9 cellular contexts compared by ENCODE assay signal in the genomic region with DNA sequence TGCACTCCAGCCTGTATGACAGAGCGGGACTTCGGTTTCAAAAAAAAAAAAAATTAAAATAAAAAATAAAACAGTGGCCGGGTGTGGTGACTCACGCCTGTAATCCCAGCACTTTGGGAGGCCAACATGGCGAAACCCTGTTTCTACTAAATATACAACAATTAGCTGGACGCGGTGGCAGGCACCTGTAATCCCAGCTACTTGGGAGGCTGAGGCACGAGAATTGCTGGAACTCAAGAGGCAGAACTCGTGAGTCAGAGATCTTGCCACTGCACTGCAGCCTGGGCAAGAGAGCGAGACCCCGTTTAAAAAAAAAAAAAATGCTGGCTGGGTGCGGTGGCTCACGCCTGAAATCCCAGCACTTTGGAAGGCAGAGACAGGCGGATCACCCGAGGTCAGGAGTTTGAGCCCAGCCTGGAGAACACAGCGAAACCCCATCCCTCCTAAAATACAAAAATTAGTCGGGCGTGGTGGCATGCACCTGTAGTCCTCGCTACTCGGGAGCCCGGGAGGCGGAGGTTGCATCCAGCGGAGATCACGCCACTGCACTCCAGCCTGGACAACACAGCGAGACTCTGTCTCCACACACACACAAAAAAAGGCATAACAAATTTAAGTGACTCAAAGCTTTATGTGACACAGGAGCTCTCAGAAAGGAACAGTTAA. TPM values are rescaled to one million over a fixed set of nuclear protein-coding genes. Genes with fewer than 3 reads are reported as not detected.
A peak's percentile ranks its signal among the peaks of the same experiment; 100 is the strongest.
DNase-seq lines count a peak whose midpoint lies in the region; ATAC-seq lines count a peak whose summit lies in the region.
"Had no signal": no experiment of that assay in that cellular context is flagged by ENCODE, and none has a peak within 500 bp of the region (broad histone marks: within the 10 kb centered on the region; RNA-seq: fewer than 3 reads in every experiment).

No MANE protein-coding gene starts in this region.

- peaks cover 10% of the 10 kb centered on the region for H3K4me1 ChIP-seq in iPS-18a (ENCODE audit: control insufficient read depth, low read depth, low read length)

- H3K27me3 ChIP-seq in iPS-18a (ENCODE audit: control insufficient read depth, insufficient read depth, low read length): no peaks in the 10 kb centered on the region

- peaks cover 25% of the 10 kb centered on the region for H3K36me3 ChIP-seq in iPS-18a (ENCODE audit: control insufficient read depth, low read depth, low read length)

- H3K4me3 Mint-ChIP-seq in activated naive CD4-positive, alpha-beta T cell treated with anti-CD3 and anti-CD28 coated beads, Interleukin-2, amount 10 ng/mL, durations not matched to agents 7 days and 5 days: peak overlapping the region; percentile 60
- H3K4me3 Mint-ChIP-seq in T-cell: peak overlapping the region; percentile 53 to 99 (median 97)
- H3K4me3 Mint-ChIP-seq in stimulated activated effector memory CD8-positive, alpha-beta T cell treated with anti-CD3 and anti-CD28 coated beads, Interleukin-12 subunit alpha, Interleukin-12 subunit beta, amount 100 ng/mL, for 72 hours: peak overlapping the region; percentile 89

- H3K9me3 Mint-ChIP-seq in activated naive CD4-positive, alpha-beta T cell treated with anti-CD3 and anti-CD28 coated beads, Interleukin-2, amount 10 ng/mL, durations not matched to agents 7 days and 5 days: no peaks in the 10 kb centered on the region
- no peaks in the 10 kb centered on the region for H3K9me3 Mint-ChIP-seq in T-cell
- no peaks in the 10 kb centered on the region for H3K9me3 Mint-ChIP-seq in stimulated activated effector memory CD8-positive, alpha-beta T cell treated with anti-CD3 and anti-CD28 coated beads, Interleukin-12 subunit alpha, Interleukin-12 subunit beta, amount 100 ng/mL, for 72 hours

- H3K27ac ChIP-seq in iPS-18a (ENCODE audit: low read length): no peak overlapping the region

- H3K4me1 Mint-ChIP-seq in activated naive CD4-positive, alpha-beta T cell treated with anti-CD3 and anti-CD28 coated beads, Interleukin-2, amount 10 ng/mL, durations not matched to agents 7 days and 5 days: peaks cover 39% of the 10 kb centered on the region
- H3K4me1 Mint-ChIP-seq in T-cell: peaks cover 33 to 41% (median 41%) of the 10 kb centered on the region in 3 donors
- peaks cover 43% of the 10 kb centered on the region for H3K4me1 Mint-ChIP-seq in stimulated activated effector memory CD8-positive, alpha-beta T cell treated with anti-CD3 and anti-CD28 coated beads, Interleukin-12 subunit alpha, Interleukin-12 subunit beta, amount 100 ng/mL, for 72 hours

- H3K27ac Mint-ChIP-seq in activated naive CD4-positive, alpha-beta T cell treated with anti-CD3 and anti-CD28 coated beads, Interleukin-2, amount 10 ng/mL, durations not matched to agents 7 days and 5 days: peak overlapping the region; percentile 98
- H3K27ac Mint-ChIP-seq in T-cell: no peak overlapping the region
- H3K27ac Mint-ChIP-seq in stimulated activated effector memory CD8-positive, alpha-beta T cell treated with anti-CD3 and anti-CD28 coated beads, Interleukin-12 subunit alpha, Interleukin-12 subunit beta, amount 100 ng/mL, for 72 hours: no peak overlapping the region

- H3K4me3 ChIP-seq in iPS-18a (ENCODE audit: low read length): peak overlapping the region; percentile 89

- POLR2A ChIA-PET in T-cell (lab: Charles Lee): interaction anchor here in 1 of 2 donors (0.6 to 1.1 kb wide), 4 partner anchors 10 to 29 kb away, joined by 3 to 7 read pairs (median 6); no protein-coding TSS in a partner anchor

- H3K27me3 Mint-ChIP-seq in activated naive CD4-positive, alpha-beta T cell treated with anti-CD3 and anti-CD28 coated beads, Interleukin-2, amount 10 ng/mL, durations not matched to agents 7 days and 5 days: peaks cover 15% of the 10 kb centered on the region
- no peaks in the 10 kb centered on the region for H3K27me3 Mint-ChIP-seq in T-cell

- intact Hi-C loops in head of caudate nucleus (cut with DNase I): loop anchor here (5.0 kb wide), 1 partner anchor 621 kb away; the partner anchor contains the start of gene FBXW11

- CTCF ChIA-PET in activated naive CD4-positive, alpha-beta T cell treated with anti-CD3 and anti-CD28 coated beads, Interleukin-2, amount 10 ng/mL, durations not matched to agents 7 days and 5 days (lab: Charles Lee): interaction anchor here (0.6 kb wide), 1 partner anchor 20 kb away, joined by 3 read pairs; no protein-coding TSS in a partner anchor
- CTCF ChIA-PET in T-cell (lab: Charles Lee): interaction anchor here (0.6 to 1.0 kb wide), 4 partner anchors 20 to 1758 kb away, joined by 3 read pairs; no protein-coding TSS in a partner anchor

- DNase-seq in activated naive CD4-positive, alpha-beta T cell treated with anti-CD3 and anti-CD28 coated beads, Interleukin-2, amount 10 ng/mL, durations not matched to agents 7 days and 5 days: no peak
- no peak for DNase-seq in activated naive CD4-positive, alpha-beta T cell treated with anti-CD3 and anti-CD28 coated beads, Interleukin-2, amount 50 U/mL, for 16 hours
- DNase-seq in T-cell (no peak), GOT3 (lab: John Stamatoyannopoulos, UW) (no peak), head of caudate nucleus (no peak)
- DNase-seq in stimulated activated effector memory CD8-positive, alpha-beta T cell treated with anti-CD3 and anti-CD28 coated beads, Interleukin-12 subunit alpha, Interleukin-12 subunit beta, amount 100 ng/mL, for 72 hours (ENCODE audit: low spot score in 2 of 2): no peak
- DNase-seq: NCI-H345 had no signal

- no peak overlapping the region for H3K9ac ChIP-seq in iPS-18a (ENCODE audit: low read length)

- H3K9me3 ChIP-seq in iPS-18a (ENCODE audit: control insufficient read depth, low read depth, low read length): no peaks in the 10 kb centered on the region

- peaks cover 32% of the 10 kb centered on the region for H3K36me3 Mint-ChIP-seq in activated naive CD4-positive, alpha-beta T cell treated with anti-CD3 and anti-CD28 coated beads, Interleukin-2, amount 10 ng/mL, durations not matched to agents 7 days and 5 days
- H3K36me3 Mint-ChIP-seq in T-cell: peaks cover 15% of the 10 kb centered on the region
- H3K36me3 Mint-ChIP-seq in stimulated activated effector memory CD8-positive, alpha-beta T cell treated with anti-CD3 and anti-CD28 coated beads, Interleukin-12 subunit alpha, Interleukin-12 subunit beta, amount 100 ng/mL, for 72 hours: peaks cover 45% of the 10 kb centered on the region

- ATAC-seq in T-cell (replicated peaks in 1 of 4) (no peak), HG03460 (IDR thresholded peaks at IDR 0.05; ENCODE audit: unreplicated experiment) (no peak)
- ATAC-seq in stimulated activated effector memory CD8-positive, alpha-beta T cell treated with anti-CD3 and anti-CD28 coated beads, Interleukin-12 subunit alpha, Interleukin-12 subunit beta, amount 100 ng/mL, for 72 hours: no peak

RNA-seq across cellular contexts. Expression of gene NPM1, which starts 1.5 kb away (rescaled TPM):
- 1,000 to 10,000 TPM in 2 of 5 donors, 100 to 1,000 TPM in 3; 940 to 1,150 (median 989) TPM for total RNA-seq in T-cell

RNA-seq across cellular contexts. Expression of gene FGF18, which starts 33.3 kb away (rescaled TPM):
- total RNA-seq in T-cell: under 1 TPM in 4 of 5 donors, not detected in 1; 0.16 to 0.58 (median 0.21) TPM
